In genomic region chr2:127784965-127785518, GRCh38 we compare ENCODE assay signal across 30 cellular contexts. TPM values are rescaled to one million over a fixed set of nuclear protein-coding genes. Genes with fewer than 3 reads are reported as not detected.
DNase-seq lines count a peak whose midpoint lies in the region; ATAC-seq and TF ChIP-seq lines count a peak whose summit lies in the region.
"Had no signal": no experiment of that assay in that cellular context is flagged by ENCODE, and none has a peak within 500 bp of the region (broad histone marks: within the 10 kb centered on the region; RNA-seq: fewer than 3 reads in every experiment).

No MANE protein-coding gene starts in this region.

- no peak overlapping the region for H3K4me3 ChIP-seq in CD4-positive, alpha-beta memory T cell (ENCODE audit: low read length in 2 of 2)
- H3K4me3 ChIP-seq in HEK293 (ENCODE audit: low read depth, low read length) = no peak overlapping the region
- H3K4me3 ChIP-seq in brain microvascular endothelial cell (ENCODE audit: low read depth, low read length) = no peak overlapping the region
- H3K4me3 ChIP-seq: BLaER1, heart left ventricle, sigmoid colon had no signal

- no peak overlapping the region for H3K27ac ChIP-seq in CD4-positive, alpha-beta memory T cell (ENCODE audit: low read depth, low read length)
- H3K27ac ChIP-seq in HEK293 (ENCODE audit: extremely low read depth, low read depth, low read length) (no peak overlapping the region), brain microvascular endothelial cell (no peak overlapping the region)
- H3K27ac ChIP-seq: BLaER1, heart left ventricle, sigmoid colon had no signal

- H3K9me3 ChIP-seq in CD4-positive, alpha-beta memory T cell (ENCODE audit: control insufficient read depth in 1 of 2, low read length in 2 of 2) = no peaks in the 10 kb centered on the region
- no peaks in the 10 kb centered on the region for H3K9me3 ChIP-seq in HEK293 (ENCODE audit: control insufficient read depth, insufficient read depth, low read depth, low read length)
- H3K9me3 ChIP-seq: heart left ventricle, sigmoid colon had no signal

- H3K9me3 Mint-ChIP-seq in CD4-positive, alpha-beta memory T cell = peaks cover 0 to 2% (median 0%) of the 10 kb centered on the region in 8 donors
- H3K9me3 Mint-ChIP-seq in central memory CD8-positive, alpha-beta T cell = no peaks in the 10 kb centered on the region
- H3K9me3 Mint-ChIP-seq in nephron progenitor cell = peaks cover 29% of the 10 kb centered on the region
- H3K9me3 Mint-ChIP-seq: naive B cell; T-helper 2 cell treated with Interferon-gamma antibody and Interleukin-4, amounts not matched to agents 5 μg/mL and 100 μg/mL, for 36 hours had no signal

- H3K4me3 Mint-ChIP-seq in CD4-positive, alpha-beta memory T cell = peak overlapping the region in 2 of 8 donors; percentile 3 to 47
- H3K4me3 Mint-ChIP-seq in central memory CD8-positive, alpha-beta T cell = no peak overlapping the region
- no peak overlapping the region for H3K4me3 Mint-ChIP-seq in nephron progenitor cell
- H3K4me3 Mint-ChIP-seq: activated CD8-positive, alpha-beta T cell treated with anti-CD3 and anti-CD28 coated beads, Interleukin-2, amount 10 ng/mL, durations not matched to agents 7 days and 5 days; naive B cell; T-helper 2 cell treated with Interferon-gamma antibody and Interleukin-4, amounts not matched to agents 5 μg/mL and 100 μg/mL, for 36 hours had no signal

- peaks cover 21% of the 10 kb centered on the region for H3K4me1 ChIP-seq in CD4-positive, alpha-beta memory T cell (ENCODE audit: insufficient read depth, low read length)
- H3K4me1 ChIP-seq in HEK293 (ENCODE audit: control insufficient read depth, insufficient read depth, low read length) = no peaks in the 10 kb centered on the region
- H3K4me1 ChIP-seq: BLaER1 had no signal

- POLR2A ChIA-PET in CD4-positive, alpha-beta memory T cell (lab: Charles Lee; ENCODE audit: partially characterized antibody) = interaction anchor here (0.7 kb wide), 1 partner anchor 45 kb away, joined by 3 read pairs; no protein-coding TSS in a partner anchor
- POLR2A ChIA-PET in HEK293 (lab: Yijun Ruan, JAX) = interaction anchor here (1.2 kb wide), 1 partner anchor 23 kb away, joined by 3 read pairs; no protein-coding TSS in a partner anchor

- in situ Hi-C loops in brain microvascular endothelial cell (cut with HindIII; ENCODE audit: low pct_ligation_motif_present, low sequenced_read_pairs) = no loop called here

- intact Hi-C loops in CD4-positive, alpha-beta memory T cell (cut with micrococcal nuclease) = no loop called here

- CTCF ChIA-PET in CD4-positive, alpha-beta memory T cell (lab: Charles Lee; ENCODE audit: partially characterized antibody) = no interaction called here
- CTCF ChIA-PET in HEK293 (lab: Yijun Ruan, JAX) = no interaction called here

- no peaks in the 10 kb centered on the region for H3K27me3 Mint-ChIP-seq in CD4-positive, alpha-beta memory T cell
- H3K27me3 Mint-ChIP-seq in central memory CD8-positive, alpha-beta T cell = no peaks in the 10 kb centered on the region
- H3K27me3 Mint-ChIP-seq in nephron progenitor cell (ENCODE audit: low read depth, poor library complexity) = no peaks in the 10 kb centered on the region
- H3K27me3 Mint-ChIP-seq: naive B cell had no signal

- TF ChIP-seq CTCF in HEK293 (tag by site-specific recombination; IDR thresholded peaks at IDR 0.05) = no peak
- no peak for TF ChIP-seq CTCF in nephron progenitor cell (IDR thresholded peaks at IDR 0.05)
- no peak for TF ChIP-seq CTCF in GM20000 (IDR thresholded peaks at IDR 0.05; ENCODE audit: extremely low read depth, missing control alignments)
- no peak for TF ChIP-seq CTCF in brain microvascular endothelial cell (IDR thresholded peaks at IDR 0.05; ENCODE audit: low read depth, low read length, missing control alignments)

- H3K36me3 Mint-ChIP-seq in CD4-positive, alpha-beta memory T cell = peaks cover 0 to 5% of the 10 kb centered on the region in 2 donors
- peaks cover 11% of the 10 kb centered on the region for H3K36me3 Mint-ChIP-seq in central memory CD8-positive, alpha-beta T cell (ENCODE audit: insufficient read depth)
- peaks cover 58% of the 10 kb centered on the region for H3K36me3 Mint-ChIP-seq in nephron progenitor cell (ENCODE audit: low read depth)
- H3K36me3 Mint-ChIP-seq: naive B cell had no signal

- no peak for DNase-seq in CD4-positive, alpha-beta memory T cell
- no peak for DNase-seq in central memory CD8-positive, alpha-beta T cell (ENCODE audit: low spot score in 2 of 2)
- no peak for DNase-seq in nephron progenitor cell
- no peak for DNase-seq in GM20000 (ENCODE audit: low spot score)
- DNase-seq in brain microvascular endothelial cell = no peak
- DNase-seq: activated CD4-positive, alpha-beta T cell treated with anti-CD3 and anti-CD28 coated beads for 1 hour; activated CD8-positive, alpha-beta T cell treated with anti-CD3 and anti-CD28 coated beads, Interleukin-2, amount 10 ng/mL, durations not matched to agents 7 days and 5 days; activated effector memory CD4-positive, alpha-beta T cell treated with anti-CD3 and anti-CD28 coated beads, Interleukin-2, amount 50 U/mL, for 16 hours; Calu3; dermis blood vessel endothelial cell; DMS79 treated with DMSO at 0.1 percent for 48 hours; foreskin melanocyte; GF-D8; heart left ventricle; IMR-90; kidney; midbrain; naive B cell; NCI-H2107; NCI-H345; NCI-H748 treated with DMSO at 0.1 percent for 48 hours; occipital lobe; SHP77; sigmoid colon; stimulated activated CD4-positive, alpha-beta T cell treated with anti-CD3 and anti-CD28 coated beads, Interleukin-4, amount 100 ng/mL, for 4 hours had no signal

- peak overlapping the region in 6 of 7 donors; percentile 0 to 74 (median 11) for H3K27ac Mint-ChIP-seq in CD4-positive, alpha-beta memory T cell
- H3K27ac Mint-ChIP-seq in central memory CD8-positive, alpha-beta T cell (ENCODE audit: low read depth) = peak overlapping the region; percentile 0
- peak overlapping the region; percentile 1 for H3K27ac Mint-ChIP-seq in nephron progenitor cell
- H3K27ac Mint-ChIP-seq: activated CD8-positive, alpha-beta T cell treated with anti-CD3 and anti-CD28 coated beads, Interleukin-2, amount 10 ng/mL, durations not matched to agents 7 days and 5 days; T-helper 2 cell treated with Interferon-gamma antibody and Interleukin-4, amounts not matched to agents 5 μg/mL and 100 μg/mL, for 36 hours had no signal

- no peak for ATAC-seq in central memory CD8-positive, alpha-beta T cell (replicated peaks; ENCODE audit: extremely low read depth, poor library complexity, severe bottlenecking)
- no peak for ATAC-seq in GM21390 (IDR thresholded peaks at IDR 0.05; ENCODE audit: unreplicated experiment)
- ATAC-seq: activated CD8-positive, alpha-beta T cell treated with anti-CD3 and anti-CD28 coated beads, Interleukin-2, amount 10 ng/mL, durations not matched to agents 7 days and 5 days; heart left ventricle; Panc1 had no signal

- no peaks in the 10 kb centered on the region for H3K36me3 ChIP-seq in CD4-positive, alpha-beta memory T cell (ENCODE audit: insufficient read depth, low read length)
- H3K36me3 ChIP-seq in HEK293 (ENCODE audit: control insufficient read depth in 2 of 2, insufficient read depth in 1 of 2, low read length in 2 of 2) (peaks cover 8 to 13% of the 10 kb centered on the region in 2 experiments; a peak in 2 of 3 replicates), brain microvascular endothelial cell (replicated peaks) (no peaks in the 10 kb centered on the region)
- H3K36me3 ChIP-seq: sigmoid colon had no signal

- peaks cover 19 to 34% (median 21%) of the 10 kb centered on the region in 4 donors for H3K4me1 Mint-ChIP-seq in CD4-positive, alpha-beta memory T cell
- peaks cover 12% of the 10 kb centered on the region for H3K4me1 Mint-ChIP-seq in central memory CD8-positive, alpha-beta T cell
- H3K4me1 Mint-ChIP-seq in nephron progenitor cell = no peaks in the 10 kb centered on the region

- no peaks in the 10 kb centered on the region for H3K27me3 ChIP-seq in CD4-positive, alpha-beta memory T cell (ENCODE audit: insufficient read depth, low read length)
- H3K27me3 ChIP-seq in brain microvascular endothelial cell (replicated peaks) = no peaks in the 10 kb centered on the region
- H3K27me3 ChIP-seq: BLaER1, heart left ventricle, sigmoid colon had no signal

TF ChIP-seq in HEK293, 187 proteins besides CTCF, POLR2A, EP300 and RAD21:
- TF ChIP-seq SCRT2 (tag by site-specific recombination; IDR thresholded peaks at IDR 0.05) (peak; percentile 74), IKZF3 (tag by site-specific recombination; IDR thresholded peaks at IDR 0.05) (no peak)

RNA-seq across cellular contexts. Expression of gene WDR33, which starts 25.9 kb away (rescaled TPM):
- total RNA-seq in CD4-positive, alpha-beta memory T cell = 10 to 100 TPM; 84.9 to 86.2 TPM
- polyA plus RNA-seq in CD4-positive, alpha-beta memory T cell = 10 to 100 TPM; 19.4 to 55.9 TPM
